8 cellular contexts compared by ENCODE assay signal in the genomic region with DNA sequence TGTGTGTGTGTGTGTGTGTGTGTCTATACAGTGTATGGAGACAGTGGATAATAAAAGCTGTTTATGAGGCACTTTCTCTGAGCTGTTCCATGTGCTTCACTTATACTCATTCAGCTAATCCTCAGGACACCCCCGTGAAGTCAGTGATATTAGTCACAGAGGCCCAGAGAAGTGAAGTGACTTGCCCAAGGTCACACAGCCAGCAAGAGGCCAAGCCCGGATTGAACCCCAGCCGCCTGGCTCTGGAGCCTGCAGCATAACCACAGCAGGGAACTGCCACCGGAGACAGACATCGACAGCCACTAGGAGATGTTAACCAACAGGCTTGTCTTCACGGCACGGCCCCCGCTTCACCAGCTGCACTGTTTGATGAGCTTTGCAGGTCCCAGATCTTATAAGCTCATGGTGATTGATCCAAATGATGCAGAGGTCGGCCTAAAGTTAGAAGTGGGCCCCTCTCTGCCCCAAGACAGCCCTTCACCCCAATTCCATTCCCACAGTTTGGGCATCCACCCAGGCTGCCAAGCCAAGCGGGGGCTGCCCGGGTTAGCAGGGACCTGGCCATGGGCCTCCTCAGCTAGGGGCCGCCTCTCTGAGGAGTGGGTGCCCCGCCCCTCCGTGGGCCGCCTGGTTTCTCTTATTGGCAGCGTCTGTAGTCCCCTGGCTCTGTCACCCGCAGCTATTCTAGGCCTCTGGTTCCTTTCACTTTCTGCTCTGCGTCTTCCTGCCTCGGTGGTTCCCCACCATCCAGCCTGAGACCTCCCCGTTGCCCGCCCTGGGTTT.
A peak's percentile ranks its signal among the peaks of the same experiment; 100 is the strongest.
DNase-seq lines count a peak whose midpoint lies in the region; ATAC-seq and TF ChIP-seq lines count a peak whose summit lies in the region.

No MANE protein-coding gene starts in this region.

- H3K27me3 ChIP-seq in HL-60 (ENCODE audit: insufficient read depth, poor library complexity, severe bottlenecking): no peaks in the 10 kb centered on the region

- H3K27ac Mint-ChIP-seq in stimulated activated effector memory CD8-positive, alpha-beta T cell treated with anti-CD3 and anti-CD28 coated beads, Interleukin-12 subunit alpha, Interleukin-12 subunit beta, amount 100 ng/mL, for 72 hours: peak overlapping the region; percentile 96

- H3K36me3 Mint-ChIP-seq in stimulated activated effector memory CD8-positive, alpha-beta T cell treated with anti-CD3 and anti-CD28 coated beads, Interleukin-12 subunit alpha, Interleukin-12 subunit beta, amount 100 ng/mL, for 72 hours: peaks cover 22% of the 10 kb centered on the region

- ATAC-seq in GM19463 (IDR thresholded peaks at IDR 0.05; ENCODE audit: unreplicated experiment): peak; percentile 78
- ATAC-seq in stimulated activated effector memory CD8-positive, alpha-beta T cell treated with anti-CD3 and anti-CD28 coated beads, Interleukin-12 subunit alpha, Interleukin-12 subunit beta, amount 100 ng/mL, for 72 hours: peak; percentile 86

- H3K4me3 Mint-ChIP-seq in stimulated activated effector memory CD8-positive, alpha-beta T cell treated with anti-CD3 and anti-CD28 coated beads, Interleukin-12 subunit alpha, Interleukin-12 subunit beta, amount 100 ng/mL, for 72 hours: peak overlapping the region; percentile 67

- no peak for TF ChIP-seq CTCF in HL-60 (IDR thresholded peaks at IDR 0.05; ENCODE audit: insufficient read depth, low read length)

- H3K27ac ChIP-seq in HL-60 (replicated peaks): peak overlapping the region; percentile 48

- H3K9me3 Mint-ChIP-seq in stimulated activated effector memory CD8-positive, alpha-beta T cell treated with anti-CD3 and anti-CD28 coated beads, Interleukin-12 subunit alpha, Interleukin-12 subunit beta, amount 100 ng/mL, for 72 hours: no peaks in the 10 kb centered on the region

- peaks cover 64% of the 10 kb centered on the region for H3K4me1 Mint-ChIP-seq in stimulated activated effector memory CD8-positive, alpha-beta T cell treated with anti-CD3 and anti-CD28 coated beads, Interleukin-12 subunit alpha, Interleukin-12 subunit beta, amount 100 ng/mL, for 72 hours

- no peak overlapping the region for H3K4me3 ChIP-seq in HL-60 (replicated peaks; ENCODE audit: insufficient read depth, low read length)

- DNase-seq in AG08396 (ENCODE audit: low spot score) (peak; percentile 61), HL-60 (ENCODE audit: low read depth in 1 of 2, low spot score in 1 of 2) (peak in 1 of 2 experiments; percentile 67), iris pigment epithelial cell (ENCODE audit: low read depth) (peak; percentile 25), NCI-H1105 treated with DMSO at 0.1 percent for 48 hours (lab: John Stamatoyannopoulos, UW) (no peak), RKO (ENCODE audit: low spot score) (no peak)
- peak; percentile 77 for DNase-seq in activated CD8-positive, alpha-beta memory T cell treated with anti-CD3 and anti-CD28 coated beads, Interleukin-2, amount 50 U/mL, for 24 hours (ENCODE audit: extremely low read depth)
- peak; percentile 63 to 90 for DNase-seq in stimulated activated effector memory CD8-positive, alpha-beta T cell treated with anti-CD3 and anti-CD28 coated beads, Interleukin-12 subunit alpha, Interleukin-12 subunit beta, amount 100 ng/mL, for 72 hours (ENCODE audit: low spot score in 2 of 2)

Comparison
In these comparisons a context has a peak if more than half of its experiments do, and no peak if none do; other contexts are left out.
1. DNase-seq: peak in AG08396 (single experiment), activated CD8-positive, alpha-beta memory T cell treated with anti-CD3 and anti-CD28 coated beads, Interleukin-2, amount 50 U/mL, for 24 hours (single experiment), iris pigment epithelial cell (single experiment) and stimulated activated effector memory CD8-positive, alpha-beta T cell treated with anti-CD3 and anti-CD28 coated beads, Interleukin-12 subunit alpha, Interleukin-12 subunit beta, amount 100 ng/mL, for 72 hours (2 of 2); none in NCI-H1105 treated with DMSO at 0.1 percent for 48 hours (single experiment) and RKO (single experiment).